Comparison of ENCODE assay signal across 22 cellular contexts in the genomic region with DNA sequence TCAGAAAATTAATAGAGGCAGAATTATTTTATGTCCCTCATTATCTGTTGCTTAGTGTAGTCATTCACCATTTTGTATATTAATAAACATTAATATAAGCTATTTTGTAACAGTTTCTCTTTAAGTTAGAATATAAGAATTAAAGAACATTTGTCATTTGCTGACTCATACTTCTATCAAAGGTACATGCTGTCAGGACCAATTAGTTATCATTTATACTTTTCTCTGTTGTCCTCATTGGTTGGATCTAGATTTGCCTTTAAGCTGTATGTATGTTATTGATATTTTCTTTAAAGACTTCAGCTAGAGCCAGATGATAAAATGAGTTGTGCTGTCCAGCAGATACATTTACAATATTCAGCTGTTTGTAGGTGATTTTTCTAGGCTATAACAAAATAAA.
"Had no signal": no experiment of that assay in that cellular context is flagged by ENCODE, and none has a peak within 500 bp of the region (broad histone marks: within the 10 kb centered on the region; RNA-seq: fewer than 3 reads in every experiment).

No MANE protein-coding gene starts in this region.

- FAIRE-seq: HTR-8/SVneo had no signal

- H3K9me3 ChIP-seq: MG63, SJSA1 had no signal

- H3K4me3 Mint-ChIP-seq: IgD-negative memory B cell had no signal

- H3K4me1 ChIP-seq: SJSA1 had no signal

- H3K4me3 ChIP-seq: MG63, SJSA1, SK-N-MC had no signal

- H3K27me3 ChIP-seq: MG63, SJSA1 had no signal

- DNase-seq: KBM-7; MG63; NCI-H1092; NCI-H1417 treated with DMSO at 0.1 percent for 48 hours; NCI-H146; NCI-H1694 treated with DMSO at 0.1 percent for 48 hours; NCI-H2107; NCI-H2227 treated with DMSO at 0.1 percent for 48 hours; NCI-H524; NCI-H526 treated with DMSO at 0.1 percent for 48 hours; NCI-H82; NK-92 treated with Interleukin-12 subunit alpha and Interleukin-12 subunit beta, amount 100 ng/mL, for 24 hours; PC-3; SHP77 treated with DMSO at 0.1 percent for 48 hours; T-helper 1 cell had no signal

- H3K27ac Mint-ChIP-seq: IgD-negative memory B cell had no signal

- H3K27ac ChIP-seq: HL-60, SJSA1, SK-N-MC had no signal

- H3K36me3 ChIP-seq: MG63, SJSA1 had no signal

- H3K4me1 Mint-ChIP-seq: IgD-negative memory B cell had no signal

- H3K27me3 Mint-ChIP-seq: IgD-negative memory B cell had no signal

- ATAC-seq: Panc1, PC-3, Right ventricle myocardium inferior had no signal
